In genomic region chr2:119932809-119933208, GRCh38 we compare ENCODE assay signal across 16 cellular contexts.
"Had no signal": no experiment of that assay in that cellular context is flagged by ENCODE, and none has a peak within 500 bp of the region (broad histone marks: within the 10 kb centered on the region; RNA-seq: fewer than 3 reads in every experiment).

No MANE protein-coding gene starts in this region.

- H3K27ac ChIP-seq: adrenal gland, cardiac muscle cell, dorsolateral prefrontal cortex, ovary, right lobe of liver had no signal

- H3K9me3 ChIP-seq: adrenal gland, ovary, right lobe of liver had no signal

- H3K36me3 ChIP-seq: adrenal gland, ovary, right lobe of liver had no signal

- H3K27me3 Mint-ChIP-seq: type B pancreatic cell had no signal

- DNase-seq: activated CD4-positive, CD25-positive, alpha-beta regulatory T cell treated with anti-CD3 and anti-CD28 coated beads, Interleukin-2, amount 50 U/mL, for 72 hours; activated CD8-positive, alpha-beta memory T cell treated with anti-CD3 and anti-CD28 coated beads for 24 hours; activated gamma-delta T cell; activated T-cell treated with anti-CD3 and anti-CD28 coated beads for 4 hours; adrenal gland; dorsolateral prefrontal cortex; ovary; right lobe of liver; stimulated activated CD4-positive, alpha-beta T cell treated with anti-CD3 and anti-CD28 coated beads, Interleukin-4, amount 100 ng/mL, for 4 hours; stimulated activated CD8-positive, alpha-beta memory T cell treated with anti-CD3 and anti-CD28 coated beads, Interleukin-4, amount 100 ng/mL, for 48 hours; stimulated activated naive CD8-positive, alpha-beta T cell treated with anti-CD3 and anti-CD28 coated beads, Interleukin-15, Interleukin-2, amounts not matched to agents 100 U/mL and 50 U/mL, for 24 hours had no signal

- H3K27me3 ChIP-seq: adrenal gland, cardiac muscle cell, dorsolateral prefrontal cortex, ovary, right lobe of liver had no signal

- H3K9me3 Mint-ChIP-seq: mesothelial cell of epicardium, type B pancreatic cell had no signal

- H3K27ac Mint-ChIP-seq: mesothelial cell of epicardium, type B pancreatic cell had no signal

- H3K4me3 Mint-ChIP-seq: mesothelial cell of epicardium, type B pancreatic cell had no signal

- H3K4me1 ChIP-seq: adrenal gland, right lobe of liver had no signal

- H3K4me1 Mint-ChIP-seq: mesothelial cell of epicardium had no signal

- H3K4me3 ChIP-seq: adrenal gland, cardiac muscle cell, dorsolateral prefrontal cortex, lung, ovary, right lobe of liver, smooth muscle cell had no signal

- ATAC-seq: right lobe of liver; stimulated activated naive CD8-positive, alpha-beta T cell treated with anti-CD3 and anti-CD28 coated beads, Interleukin-15, Interleukin-2, amounts not matched to agents 100 U/mL and 50 U/mL, for 24 hours had no signal
